Comparison of ENCODE assay signal across 21 cellular contexts in the genomic region with DNA sequence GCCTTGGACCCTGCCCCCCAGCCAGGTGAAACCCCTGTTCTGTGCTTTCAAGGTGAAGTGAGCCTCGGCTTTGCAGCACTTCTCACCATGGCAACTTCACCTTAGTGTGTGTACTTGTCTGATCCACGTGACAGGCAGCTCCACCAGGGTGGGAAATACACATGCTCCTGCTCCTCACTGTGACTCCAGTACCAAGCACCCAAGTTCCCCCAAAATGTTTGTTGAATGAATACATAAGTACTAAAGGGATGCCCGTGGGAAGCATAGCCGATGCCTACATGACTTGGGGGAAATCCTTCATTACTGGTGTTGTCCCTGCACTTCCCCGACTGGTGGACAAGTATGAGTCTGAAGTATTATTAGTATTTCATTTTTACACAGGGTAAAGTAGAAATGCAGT. TPM values are rescaled to one million over a fixed set of nuclear protein-coding genes. Genes with fewer than 3 reads are reported as not detected.
"Had no signal": no experiment of that assay in that cellular context is flagged by ENCODE, and none has a peak within 500 bp of the region (broad histone marks: within the 10 kb centered on the region; RNA-seq: fewer than 3 reads in every experiment).

No MANE protein-coding gene starts in this region.

- H2AFZ ChIP-seq: hepatocyte had no signal

- H3K27ac ChIP-seq: dorsolateral prefrontal cortex, gastrocnemius medialis, hepatocyte, left ventricle myocardium inferior, neutrophil had no signal

- H3K79me2 ChIP-seq: hepatocyte had no signal

- H3K4me1 ChIP-seq: left ventricle myocardium inferior had no signal

- H3K9me3 ChIP-seq: gastrocnemius medialis, neutrophil had no signal

- ATAC-seq: esophagus mucosa, left cardiac atrium, right cardiac atrium had no signal

- H3K4me3 ChIP-seq: dorsolateral prefrontal cortex, gastrocnemius medialis, hepatocyte, left ventricle myocardium inferior, lung had no signal

- H3K36me3 ChIP-seq: gastrocnemius medialis, left ventricle myocardium inferior, neutrophil had no signal

- H3K4me2 ChIP-seq: hepatocyte had no signal

- H3K27me3 ChIP-seq: hepatocyte had no signal

- DNase-seq: cortex of kidney; dorsolateral prefrontal cortex; effector CD8-positive, alpha-beta T cell; kidney; left cardiac atrium; left ventricle myocardium inferior; naive B cell; nephron progenitor cell; posterior cingulate gyrus; right cardiac atrium; small intestine; stimulated activated CD4-positive, alpha-beta T cell treated with anti-CD3 and anti-CD28 coated beads, Interleukin-12 subunit alpha, Interleukin-12 subunit beta, amount 100 ng/mL, for 4 hours; stimulated activated CD4-positive, alpha-beta T cell treated with anti-CD3 and anti-CD28 coated beads, Interleukin-2, amount 100 ng/mL, for 48 hours; stimulated activated naive CD4-positive, alpha-beta T cell treated with Interleukin-2 at 50 U/mL for 16 hours had no signal

RNA-seq across cellular contexts. Expression of a gene that starts 41.8 kb away (rescaled TPM):
- total RNA-seq: esophagus mucosa, fibroblast of villous mesenchyme, gastrocnemius medialis, hepatocyte, kidney, left cardiac atrium, left ventricle myocardium inferior, lung, osteoblast, right cardiac atrium had no signal
- polyA plus RNA-seq: right cardiac atrium, small intestine had no signal

RNA-seq across cellular contexts. Expression of a gene that starts 54.2 kb away (rescaled TPM):
- total RNA-seq: esophagus mucosa, fibroblast of villous mesenchyme, hepatocyte, kidney, lung, osteoblast had no signal
- polyA plus RNA-seq: hepatocyte, lung, small intestine had no signal
